ENCODE assay signal across 24 cellular contexts in the genomic region with DNA sequence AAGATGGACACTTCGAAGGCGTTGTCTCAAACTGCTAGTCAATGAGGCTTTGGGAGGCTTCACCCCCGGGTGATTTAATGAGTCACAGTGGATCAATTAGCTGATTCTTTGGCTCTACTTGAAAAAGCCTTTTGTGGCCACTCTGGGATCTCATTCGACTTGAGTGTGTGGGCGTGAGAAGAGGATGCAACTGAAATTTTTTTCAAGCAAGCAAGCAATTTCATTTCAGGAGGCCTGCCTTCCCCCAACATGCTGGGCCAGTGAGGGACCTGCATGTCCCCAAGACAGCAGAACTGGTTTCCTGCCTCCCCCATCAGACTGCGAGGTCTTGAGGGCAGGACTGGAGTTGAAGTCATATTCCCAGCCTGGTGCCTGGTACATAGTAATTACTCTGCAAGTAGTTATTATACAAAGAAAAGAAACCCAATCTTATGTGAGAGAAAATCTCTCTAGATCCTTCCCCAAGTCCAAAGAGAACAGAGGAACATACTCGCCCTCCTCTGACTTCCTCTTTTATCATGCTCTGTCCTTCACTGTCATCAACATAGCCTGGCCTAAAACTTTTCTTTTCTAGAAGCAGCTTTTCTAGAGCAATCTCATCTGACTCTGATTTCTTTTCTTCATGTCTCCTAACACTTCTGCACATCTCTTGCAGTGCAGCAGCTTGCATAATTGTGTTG. TPM values are rescaled to one million over a fixed set of nuclear protein-coding genes. Genes with fewer than 3 reads are reported as not detected.
A peak's percentile ranks its signal among the peaks of the same experiment; 100 is the strongest.
DNase-seq lines count a peak whose midpoint lies in the region; ATAC-seq, FAIRE-seq and TF ChIP-seq lines count a peak whose summit lies in the region.
"Had no signal": no experiment of that assay in that cellular context is flagged by ENCODE, and none has a peak within 500 bp of the region (broad histone marks: within the 10 kb centered on the region; RNA-seq: fewer than 3 reads in every experiment).

No MANE protein-coding gene starts in this region.

- peaks cover 0 to 9% (median 0%) of the 10 kb centered on the region in 7 donors for H3K27me3 ChIP-seq in spleen (replicated peaks in 1 of 7)

- no peak overlapping the region for H3K4me3 ChIP-seq in spleen
- H3K4me3 ChIP-seq: MG63 had no signal

- peak overlapping the region; percentile 19 for H3K27ac Mint-ChIP-seq in dendritic cell treated with granulocyte-macrophage colony-stimulating factor and Interleukin-4, amounts not matched to agents 40 ng/mL and 50 ng/mL, for 4 days
- H3K27ac Mint-ChIP-seq: activated CD4-positive, alpha-beta T cell treated with anti-CD3 and anti-CD28 coated beads for 36 hours; activated T-helper 17 cell treated with anti-CD3 and anti-CD28 coated beads, Interleukin-2, amount 50 U/mL, for 72 hours; IgD-negative memory B cell had no signal

- WGBS in spleen, 5 donors = 64 to 74% (median 68%) methylated on average over 7 of the region's 7 CpGs

- intact Hi-C loops in dendritic cell treated with granulocyte-macrophage colony-stimulating factor and Interleukin-4, amounts not matched to agents 40 ng/mL and 50 ng/mL, for 4 days (cut with micrococcal nuclease) = no loop called here
- intact Hi-C loops in spleen (cut with DNase I; ENCODE audit: low total_unique reads) = no loop called here

- H3K36me3 ChIP-seq in spleen = no peaks in the 10 kb centered on the region
- H3K36me3 ChIP-seq: MG63 had no signal

- no peaks in the 10 kb centered on the region for H3K36me3 Mint-ChIP-seq in dendritic cell treated with granulocyte-macrophage colony-stimulating factor and Interleukin-4, amounts not matched to agents 40 ng/mL and 50 ng/mL, for 4 days (ENCODE audit: low read depth)

- H3K9me3 ChIP-seq in spleen = no peaks in the 10 kb centered on the region
- H3K9me3 ChIP-seq: MG63 had no signal

- no peak for TF ChIP-seq CTCF in spleen (IDR thresholded peaks at IDR 0.05 in 8 of 11, conservative IDR thresholded peaks at IDR 0.05 in 3 of 11)

- no peak overlapping the region for H3K27ac ChIP-seq in spleen

- peak; percentile 39 for DNase-seq in activated effector memory CD4-positive, alpha-beta T cell treated with anti-CD3 and anti-CD28 coated beads, Interleukin-2, amount 50 U/mL, for 16 hours
- DNase-seq in activated effector memory CD4-positive, alpha-beta T cell treated with Interleukin-2 at 50 U/mL for 16 hours = no peak
- DNase-seq in NOMO-1 treated with dmso at 0.1 percent for 144 hours (lab: John Stamatoyannopoulos, UW; ENCODE audit: unreplicated experiment) (peak; percentile 50), spleen (peak; percentile 63), urothelium cell line (ENCODE audit: low spot score) (no peak)
- DNase-seq: activated CD4-positive, alpha-beta T cell treated with anti-CD3 and anti-CD28 coated beads for 36 hours; head of caudate nucleus; left ventricle myocardium superior; MG63; NCI-H1694 treated with DMSO at 0.1 percent for 48 hours; NCI-H345; NCI-H82; retina had no signal

- peaks cover 0 to 12% (median 7%) of the 10 kb centered on the region in 6 donors for H3K4me1 ChIP-seq in spleen

- H3K9me3 Mint-ChIP-seq in dendritic cell treated with granulocyte-macrophage colony-stimulating factor and Interleukin-4, amounts not matched to agents 40 ng/mL and 50 ng/mL, for 4 days = no peaks in the 10 kb centered on the region

- ATAC-seq in GM21737 (IDR thresholded peaks at IDR 0.05; ENCODE audit: unreplicated experiment) = no peak
- no peak for ATAC-seq in GM18517 (IDR thresholded peaks at IDR 0.05; ENCODE audit: unreplicated experiment)
- ATAC-seq: activated CD4-positive, alpha-beta T cell treated with anti-CD3 and anti-CD28 coated beads for 36 hours; activated T-helper 17 cell treated with anti-CD3 and anti-CD28 coated beads, Interleukin-2, amount 50 U/mL, for 72 hours; left ventricle myocardium superior; SK-N-SH treated with all-trans-retinoic acid at 6 μM for 48 hours had no signal

- FAIRE-seq in urothelium cell line (lab: Jason Lieb, UNC) = no peak
- FAIRE-seq: A204.1, GM18507, RCC 7860 had no signal

- H3K4me1 Mint-ChIP-seq in dendritic cell treated with granulocyte-macrophage colony-stimulating factor and Interleukin-4, amounts not matched to agents 40 ng/mL and 50 ng/mL, for 4 days (ENCODE audit: low read depth) = peaks cover 72% of the 10 kb centered on the region

- no peak overlapping the region for H3K4me3 Mint-ChIP-seq in dendritic cell treated with granulocyte-macrophage colony-stimulating factor and Interleukin-4, amounts not matched to agents 40 ng/mL and 50 ng/mL, for 4 days
- H3K4me3 Mint-ChIP-seq: activated CD4-positive, alpha-beta T cell treated with anti-CD3 and anti-CD28 coated beads for 36 hours; activated T-helper 17 cell treated with anti-CD3 and anti-CD28 coated beads, Interleukin-2, amount 50 U/mL, for 72 hours; IgD-negative memory B cell had no signal

- peaks cover 9% of the 10 kb centered on the region for H3K27me3 Mint-ChIP-seq in dendritic cell treated with granulocyte-macrophage colony-stimulating factor and Interleukin-4, amounts not matched to agents 40 ng/mL and 50 ng/mL, for 4 days

- TF ChIP-seq POLR2A in spleen (IDR thresholded peaks at IDR 0.05) = no peak

RNA-seq across cellular contexts. Expression of a gene that starts 22.7 kb away (rescaled TPM):
- under 1 TPM in 1 of 7 donors, not detected in 6; 0.14 TPM for total RNA-seq in spleen
- not detected for polyA plus RNA-seq in spleen
- total RNA-seq: activated CD4-positive, alpha-beta T cell treated with anti-CD3 and anti-CD28 coated beads for 36 hours; activated T-helper 17 cell treated with anti-CD3 and anti-CD28 coated beads, Interleukin-2, amount 50 U/mL, for 72 hours; fibroblast of lung; left ventricle myocardium superior had no signal
- polyA plus RNA-seq: BJ, fibroblast of lung, IgD-negative memory B cell had no signal

Comparison
In these comparisons a context has a peak if more than half of its experiments do, and no peak if none do; other contexts are left out.
1. DNase-seq: peak in activated effector memory CD4-positive, alpha-beta T cell treated with anti-CD3 and anti-CD28 coated beads, Interleukin-2, amount 50 U/mL, for 16 hours (single experiment), NOMO-1 treated with dmso at 0.1 percent for 144 hours (single experiment) and spleen (single experiment); none in activated effector memory CD4-positive, alpha-beta T cell treated with Interleukin-2 at 50 U/mL for 16 hours (single experiment) and urothelium cell line (single experiment).